8 cellular contexts compared by ENCODE assay signal in the genomic region with DNA sequence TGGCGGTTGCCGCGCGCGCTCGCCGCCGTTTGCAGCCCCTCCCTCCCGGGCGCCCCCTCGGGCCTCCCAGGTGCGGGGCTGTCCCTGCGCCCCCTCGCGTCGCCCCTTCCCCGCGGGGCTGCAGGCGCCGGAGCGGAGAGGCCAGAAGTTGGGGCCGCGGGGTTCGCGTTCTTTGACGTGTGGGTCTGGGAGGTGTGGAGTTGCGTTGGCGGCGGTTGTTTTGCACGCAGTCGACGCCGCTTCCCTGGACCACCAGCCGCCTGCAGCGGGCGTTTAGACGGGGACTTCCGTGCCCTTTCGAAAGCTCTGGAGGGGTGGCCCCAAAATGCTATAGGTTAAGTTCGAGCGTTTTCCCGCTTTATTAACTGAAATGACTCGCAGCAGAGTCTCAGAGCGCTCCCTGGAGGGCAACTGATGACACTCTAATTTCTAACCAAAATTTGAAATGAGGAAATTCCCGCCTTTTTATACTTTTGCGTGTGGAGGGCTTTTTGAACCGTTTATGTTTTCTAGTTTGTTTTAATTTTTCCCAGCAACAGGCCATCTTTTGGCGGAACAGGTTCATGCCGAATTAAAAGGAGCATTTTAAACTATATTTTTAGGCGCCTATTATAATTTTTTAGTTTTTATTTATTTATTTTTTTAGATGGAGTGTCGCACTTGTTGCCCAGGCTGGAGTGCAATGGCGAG. TPM values are rescaled to one million over a fixed set of nuclear protein-coding genes. Genes with fewer than 3 reads are reported as not detected.
DNase-seq lines count a peak whose midpoint lies in the region; ATAC-seq and TF ChIP-seq lines count a peak whose summit lies in the region.

No MANE protein-coding gene starts in this region.

- H3K4me3 Mint-ChIP-seq in central memory CD8-positive, alpha-beta T cell: peak overlapping the region; percentile 98

- H3K9me3 Mint-ChIP-seq in central memory CD8-positive, alpha-beta T cell: no peaks in the 10 kb centered on the region

- H3K4me1 Mint-ChIP-seq in central memory CD8-positive, alpha-beta T cell: peaks cover 44% of the 10 kb centered on the region

- TF ChIP-seq CTCF in AG09309 (IDR thresholded peaks at IDR 0.05; ENCODE audit: control insufficient read depth, insufficient read depth, low read depth, low read length, missing control alignments) (peak; percentile 61), kidney epithelial cell (IDR thresholded peaks at IDR 0.05; ENCODE audit: insufficient read depth, low read length, poor library complexity, severe bottlenecking) (peak; percentile 71)

- H3K4me3 ChIP-seq in AG09309 (ENCODE audit: control insufficient read depth, low read depth, low read length) (peak overlapping the region; percentile 79), kidney epithelial cell (ENCODE audit: low read depth, low read length) (peak overlapping the region; percentile 98)

- DNase-seq in AG09309 (ENCODE audit: low read depth) (peak; percentile 48), NCI-H226 (peak; percentile 80), kidney epithelial cell (ENCODE audit: low read depth) (no peak)
- DNase-seq in activated CD4-positive, CD25-positive, alpha-beta regulatory T cell (lab: John Stamatoyannopoulos, UW): peak; percentile 54 to 71 (median 62)
- peak; percentile 67 to 77 for DNase-seq in central memory CD8-positive, alpha-beta T cell (ENCODE audit: low spot score in 2 of 2)
- DNase-seq in stimulated activated CD4-positive, alpha-beta T cell treated with anti-CD3 and anti-CD28 coated beads, Interleukin-1b, Interleukin-23, amount 100 ng/mL, for 1 hour (ENCODE audit: low read depth in 2 of 2): peak; percentile 45 to 56

- no peaks in the 10 kb centered on the region for H3K36me3 ChIP-seq in kidney epithelial cell (ENCODE audit: control insufficient read depth, insufficient read depth, low read length)

- peak overlapping the region; percentile 95 for H3K27ac Mint-ChIP-seq in central memory CD8-positive, alpha-beta T cell (ENCODE audit: low read depth)

- peak; percentile 64 for ATAC-seq in GM18909 (IDR thresholded peaks at IDR 0.05; ENCODE audit: poor library complexity, unreplicated experiment)
- ATAC-seq in HG03196 (IDR thresholded peaks at IDR 0.05; ENCODE audit: unreplicated experiment): peak; percentile 73
- ATAC-seq in central memory CD8-positive, alpha-beta T cell (replicated peaks; ENCODE audit: extremely low read depth, poor library complexity, severe bottlenecking): peak; percentile 41

- no peaks in the 10 kb centered on the region for H3K27me3 Mint-ChIP-seq in central memory CD8-positive, alpha-beta T cell

- H3K36me3 Mint-ChIP-seq in central memory CD8-positive, alpha-beta T cell (ENCODE audit: insufficient read depth): peaks cover 40% of the 10 kb centered on the region

- no peaks in the 10 kb centered on the region for H3K27me3 ChIP-seq in kidney epithelial cell (ENCODE audit: control insufficient read depth, insufficient read depth, low read length)

RNA-seq across cellular contexts. Expression of a gene that starts 0.9 kb away (rescaled TPM):
- total RNA-seq in kidney epithelial cell: 63.0 and 81.7 TPM in 2 replicates
